18 cellular contexts compared by ENCODE assay signal in genomic region chr17:15143524-15143923, GRCh38.
"Had no signal": no experiment of that assay in that cellular context is flagged by ENCODE, and none has a peak within 500 bp of the region (broad histone marks: within the 10 kb centered on the region; RNA-seq: fewer than 3 reads in every experiment).

No MANE protein-coding gene starts in this region.

- H3K27me3 Mint-ChIP-seq: progenitor cell of endocrine pancreas had no signal

- H3K4me3 ChIP-seq: gastrocnemius medialis, heart right ventricle, lung, pancreas had no signal

- H3K36me3 Mint-ChIP-seq: naive B cell, type B pancreatic cell had no signal

- H3K36me3 ChIP-seq: gastrocnemius medialis, heart right ventricle, pancreas had no signal

- H3K27me3 ChIP-seq: gastrocnemius medialis, heart right ventricle, pancreas had no signal

- H3K9me3 ChIP-seq: gastrocnemius medialis, heart right ventricle, pancreas had no signal

- H3K4me1 Mint-ChIP-seq: naive B cell had no signal

- H3K27ac Mint-ChIP-seq: naive B cell, nephron, progenitor cell of endocrine pancreas, type B pancreatic cell had no signal

- H3K4me3 Mint-ChIP-seq: naive B cell, nephron, type B pancreatic cell had no signal

- H3K27ac ChIP-seq: gastrocnemius medialis, heart right ventricle, pancreas had no signal

- DNase-seq: dermis blood vessel endothelial cell; gastrocnemius medialis; heart right ventricle; hypothalamus; left colon; left ventricle myocardium superior; mesenchymal stem cell; naive B cell; occipital lobe; pancreas; right cardiac atrium; small intestine; stimulated activated CD4-positive, alpha-beta T cell treated with anti-CD3 and anti-CD28 coated beads, Interleukin-12 subunit alpha, Interleukin-12 subunit beta, amount 100 ng/mL, for 4 hours; stimulated activated naive CD4-positive, alpha-beta T cell had no signal

- H3K4me1 ChIP-seq: gastrocnemius medialis, heart right ventricle, pancreas had no signal

- ATAC-seq: gastrocnemius medialis, heart right ventricle, left colon, left ventricle myocardium superior, pancreas, right cardiac atrium had no signal
